1 cellular context compared by ENCODE assay signal in genomic region chr17:1351275-1351674, GRCh38.
TF ChIP-seq lines count a peak whose summit lies in the region.

No MANE protein-coding gene starts in this region.

TF ChIP-seq in GM23338, 12 proteins besides CTCF, POLR2A, EP300 and RAD21 (continued from another document):
- TF ChIP-seq REST (IDR thresholded peaks at IDR 0.05; ENCODE audit: unreplicated experiment) (no peak), POLR2AphosphoS5 (IDR thresholded peaks at IDR 0.05; ENCODE audit: low read depth) (no peak), ZNF462 (CRISPR knock-in tag; IDR thresholded peaks at IDR 0.05) (no peak), ZNF331 (CRISPR knock-in tag; IDR thresholded peaks at IDR 0.05; ENCODE audit: low read depth) (no peak), JUNB (IDR thresholded peaks at IDR 0.05; ENCODE audit: unreplicated experiment) (no peak), ETS1 (IDR thresholded peaks at IDR 0.05) (no peak)
